9 cellular contexts compared by ENCODE assay signal in genomic region chr1:66271904-66272254, GRCh38.
DNase-seq lines count a peak whose midpoint lies in the region; ATAC-seq and TF ChIP-seq lines count a peak whose summit lies in the region.
"Had no signal": no experiment of that assay in that cellular context is flagged by ENCODE, and none has a peak within 500 bp of the region (broad histone marks: within the 10 kb centered on the region; RNA-seq: fewer than 3 reads in every experiment).

No MANE protein-coding gene starts in this region.

- no peaks in the 10 kb centered on the region for H3K36me3 ChIP-seq in heart right ventricle
- no peaks in the 10 kb centered on the region for H3K36me3 ChIP-seq in gastrocnemius medialis

- H3K27me3 ChIP-seq in heart right ventricle = no peaks in the 10 kb centered on the region
- H3K27me3 ChIP-seq in gastrocnemius medialis = no peaks in the 10 kb centered on the region

- H3K4me1 Mint-ChIP-seq in activated T-helper 1 cell treated with anti-CD3 and anti-CD28 coated beads, Interleukin-12 subunit alpha, Interleukin-12 subunit beta, Interleukin-2, Interleukin-4 antibody, amounts not matched to agents 30 ng/mL and 10 ng/mL and 1 ng/mL, durations not matched to agents 14 hours and 24 hours and 36 hours (ENCODE audit: low read depth) = peaks cover 67% of the 10 kb centered on the region

- no peaks in the 10 kb centered on the region for H3K9me3 ChIP-seq in heart right ventricle
- no peaks in the 10 kb centered on the region for H3K9me3 ChIP-seq in gastrocnemius medialis

- TF ChIP-seq POLR2A in gastrocnemius medialis (IDR thresholded peaks at IDR 0.05) = no peak

- H3K27ac ChIP-seq in heart right ventricle (peak overlapping the region; percentile 63 to 91 (median 88)), gastrocnemius medialis (peak overlapping the region; percentile 74 to 88 (median 82))
- H3K27ac ChIP-seq: PC-9 had no signal

- 8 to 9% methylated on average over 5 of the region's 5 CpGs for WGBS in heart right ventricle, 2 donors

- H3K4me3 Mint-ChIP-seq in activated T-helper 1 cell treated with anti-CD3 and anti-CD28 coated beads, Interleukin-12 subunit alpha, Interleukin-12 subunit beta, Interleukin-2, Interleukin-4 antibody, amounts not matched to agents 30 ng/mL and 10 ng/mL and 1 ng/mL, durations not matched to agents 14 hours and 24 hours and 36 hours = peak overlapping the region; percentile 38

- peaks cover 2% of the 10 kb centered on the region for H3K27me3 Mint-ChIP-seq in activated T-helper 1 cell treated with anti-CD3 and anti-CD28 coated beads, Interleukin-12 subunit alpha, Interleukin-12 subunit beta, Interleukin-2, Interleukin-4 antibody, amounts not matched to agents 30 ng/mL and 10 ng/mL and 1 ng/mL, durations not matched to agents 14 hours and 24 hours and 36 hours (ENCODE audit: insufficient read depth)

- DNase-seq in activated T-helper 1 cell treated with anti-CD3 and anti-CD28 coated beads, Interleukin-12 subunit alpha, Interleukin-12 subunit beta, Interleukin-2, Interleukin-4 antibody, amounts not matched to agents 30 ng/mL and 10 ng/mL and 1 ng/mL, durations not matched to agents 14 hours and 24 hours and 36 hours (ENCODE audit: low spot score) = no peak
- DNase-seq in heart right ventricle (peak; percentile 63 to 65), gastrocnemius medialis (peak; percentile 50 to 71), GM13977 (ENCODE audit: low spot score) (no peak), NCI-H69 (lab: John Stamatoyannopoulos, UW) (no peak)
- DNase-seq in activated CD4-positive, alpha-beta T cell treated with anti-CD3 and anti-CD28 coated beads, Interleukin-2, amount 50 U/mL, for 4 hours = no peak

- H3K9me3 Mint-ChIP-seq in activated T-helper 1 cell treated with anti-CD3 and anti-CD28 coated beads, Interleukin-12 subunit alpha, Interleukin-12 subunit beta, Interleukin-2, Interleukin-4 antibody, amounts not matched to agents 30 ng/mL and 10 ng/mL and 1 ng/mL, durations not matched to agents 14 hours and 24 hours and 36 hours = no peaks in the 10 kb centered on the region

- peaks cover 12 to 95% (median 76%) of the 10 kb centered on the region in 9 donors for H3K4me1 ChIP-seq in heart right ventricle
- peaks cover 56 to 74% of the 10 kb centered on the region in 2 donors for H3K4me1 ChIP-seq in gastrocnemius medialis

- ATAC-seq in HG02885 (IDR thresholded peaks at IDR 0.05; ENCODE audit: poor library complexity, unreplicated experiment) = peak; percentile 2
- ATAC-seq in heart right ventricle = peak; percentile 53 to 81 (median 75)
- peak; percentile 36 to 44 for ATAC-seq in gastrocnemius medialis
- ATAC-seq in HG03565 (IDR thresholded peaks at IDR 0.05; ENCODE audit: unreplicated experiment) = no peak

- H3K36me3 Mint-ChIP-seq in activated T-helper 1 cell treated with anti-CD3 and anti-CD28 coated beads, Interleukin-12 subunit alpha, Interleukin-12 subunit beta, Interleukin-2, Interleukin-4 antibody, amounts not matched to agents 30 ng/mL and 10 ng/mL and 1 ng/mL, durations not matched to agents 14 hours and 24 hours and 36 hours (ENCODE audit: low read depth) = peaks cover 2% of the 10 kb centered on the region

- TF ChIP-seq CTCF in heart right ventricle (IDR thresholded peaks at IDR 0.05) (no peak), gastrocnemius medialis (IDR thresholded peaks at IDR 0.05 in 4 of 5, conservative IDR thresholded peaks at IDR 0.05 in 1 of 5) (no peak), GM13977 (IDR thresholded peaks at IDR 0.05; ENCODE audit: extremely low read depth, insufficient read depth, missing control alignments) (no peak)

- H3K4me3 ChIP-seq in heart right ventricle (peak overlapping the region in 5 of 10 donors; percentile 14 to 41 (median 20)), gastrocnemius medialis (peak overlapping the region; percentile 19 to 46 (median 30))
- H3K4me3 ChIP-seq: PC-9 had no signal

- peak overlapping the region; percentile 85 for H3K27ac Mint-ChIP-seq in activated T-helper 1 cell treated with anti-CD3 and anti-CD28 coated beads, Interleukin-12 subunit alpha, Interleukin-12 subunit beta, Interleukin-2, Interleukin-4 antibody, amounts not matched to agents 30 ng/mL and 10 ng/mL and 1 ng/mL, durations not matched to agents 14 hours and 24 hours and 36 hours

- in situ Hi-C loops in gastrocnemius medialis (cut with MboI; ENCODE audit: low sequenced_read_pairs in 4 of 4) = loop anchor here in 1 of 4 donors (10.0 kb wide), 1 partner anchor 63 kb away; no protein-coding TSS in a partner anchor
- in situ Hi-C loops in GM13977 (cut with MboI; ENCODE audit: low pct_unique_long_range_greater_than_20kb, low sequenced_read_pairs, unreplicated experiment) = no loop called here

- intact Hi-C loops in activated T-helper 1 cell treated with anti-CD3 and anti-CD28 coated beads, Interleukin-12 subunit alpha, Interleukin-12 subunit beta, Interleukin-2, Interleukin-4 antibody, amounts not matched to agents 30 ng/mL and 10 ng/mL and 1 ng/mL, durations not matched to agents 14 hours and 24 hours and 36 hours (cut with micrococcal nuclease) = loop anchor here (1.0 to 10.0 kb wide), 7 partner anchors 11 to 1413 kb away; partner anchors contain the start of genes DNAI4, GADD45A and MIER1
- intact Hi-C loops in heart right ventricle (cut with DNase I) (loop anchor here in 8 of 10 donors (1.0 to 10.0 kb wide), 6 partner anchors 59 to 80 kb away; no protein-coding TSS in a partner anchor), gastrocnemius medialis (cut with DNase I; ENCODE audit: low total_unique reads) (no loop called here)

Comparison
In these comparisons a context has a peak if more than half of its experiments do, and no peak if none do; other contexts are left out.
1. DNase-seq: peak in heart right ventricle (2 of 2) and gastrocnemius medialis (2 of 2); none in activated T-helper 1 cell treated with anti-CD3 and anti-CD28 coated beads, Interleukin-12 subunit alpha, Interleukin-12 subunit beta, Interleukin-2, Interleukin-4 antibody, amounts not matched to agents 30 ng/mL and 10 ng/mL and 1 ng/mL, durations not matched to agents 14 hours and 24 hours and 36 hours (single experiment), GM13977 (single experiment), NCI-H69 (single experiment) and activated CD4-positive, alpha-beta T cell treated with anti-CD3 and anti-CD28 coated beads, Interleukin-2, amount 50 U/mL, for 4 hours (0 of 2).